Comparison of ENCODE assay signal across 12 cellular contexts in genomic region chr15:79593119-79593869, GRCh38.
DNase-seq lines count a peak whose midpoint lies in the region; ATAC-seq and TF ChIP-seq lines count a peak whose summit lies in the region.
"Had no signal": no experiment of that assay in that cellular context is flagged by ENCODE, and none has a peak within 500 bp of the region (broad histone marks: within the 10 kb centered on the region; RNA-seq: fewer than 3 reads in every experiment).

No MANE protein-coding gene starts in this region.

- peak; percentile 54 for TF ChIP-seq CTCF in C4-2B (conservative IDR thresholded peaks at IDR 0.05)
- TF ChIP-seq CTCF in right atrium auricular region (IDR thresholded peaks at IDR 0.05): no peak

- DNase-seq in HuH-7 (ENCODE audit: low spot score): peak; percentile 51
- peak; percentile 16 for DNase-seq in amniotic epithelial cell (ENCODE audit: low read depth)
- DNase-seq in left kidney (ENCODE audit: low read depth, low spot score): peak; percentile 37
- DNase-seq in right atrium auricular region (ENCODE audit: low spot score): no peak
- no peak for DNase-seq in DMS153 treated with DMSO at 0.1 percent for 48 hours (lab: John Stamatoyannopoulos, UW; ENCODE audit: unreplicated experiment)
- no peak for DNase-seq in left ventricle myocardium superior
- DNase-seq: effector CD8-positive, alpha-beta T cell; left cardiac atrium; NCI-H2081 treated with DMSO at 0.1 percent for 48 hours; spleen had no signal

- H3K27ac ChIP-seq in C4-2B: no peak overlapping the region
- no peak overlapping the region for H3K27ac ChIP-seq in right atrium auricular region
- H3K27ac ChIP-seq: spleen had no signal

- H3K9me3 ChIP-seq in right atrium auricular region: no peaks in the 10 kb centered on the region
- H3K9me3 ChIP-seq: spleen had no signal

- no peaks in the 10 kb centered on the region for H3K27me3 ChIP-seq in right atrium auricular region

- H3K4me3 ChIP-seq in right atrium auricular region: no peak overlapping the region
- H3K4me3 ChIP-seq: spleen had no signal

- H3K36me3 ChIP-seq in right atrium auricular region: no peaks in the 10 kb centered on the region
- H3K36me3 ChIP-seq: spleen had no signal

- ATAC-seq in GM21381 (IDR thresholded peaks at IDR 0.05; ENCODE audit: unreplicated experiment): no peak
- ATAC-seq in left ventricle myocardium superior: no peak
- ATAC-seq: left cardiac atrium had no signal

- intact Hi-C loops in left ventricle myocardium superior (cut with micrococcal nuclease): no loop called here

- H3K4me1 ChIP-seq in right atrium auricular region: no peaks in the 10 kb centered on the region
- H3K4me1 ChIP-seq: spleen had no signal

Comparison
In these comparisons a context has a peak if more than half of its experiments do, and no peak if none do; other contexts are left out.
1. DNase-seq: peak in HuH-7 (single experiment), amniotic epithelial cell (single experiment) and left kidney (single experiment); none in right atrium auricular region (single experiment), DMS153 treated with DMSO at 0.1 percent for 48 hours (single experiment) and left ventricle myocardium superior (single experiment).